ENCODE assay signal across 1 cellular context in genomic region chr2:128424806-128425205, GRCh38.
TF ChIP-seq lines count a peak whose summit lies in the region.

No MANE protein-coding gene starts in this region.

TF ChIP-seq in GM23338, 12 proteins besides CTCF, POLR2A, EP300 and RAD21 (continued from another document):
- TF ChIP-seq STAT1 (IDR thresholded peaks at IDR 0.05; ENCODE audit: unreplicated experiment) (no peak), EZH2phosphoT487 (IDR thresholded peaks at IDR 0.05; ENCODE audit: unreplicated experiment) (no peak), JUNB (IDR thresholded peaks at IDR 0.05; ENCODE audit: unreplicated experiment) (no peak), POLR2AphosphoS5 (IDR thresholded peaks at IDR 0.05; ENCODE audit: low read depth) (no peak), ETS1 (IDR thresholded peaks at IDR 0.05) (no peak)
